25 cellular contexts compared by ENCODE assay signal in genomic region chr20:59565768-59566461, GRCh38. TPM values are rescaled to one million over a fixed set of nuclear protein-coding genes. Genes with fewer than 3 reads are reported as not detected.
"Had no signal": no experiment of that assay in that cellular context is flagged by ENCODE, and none has a peak within 500 bp of the region (broad histone marks: within the 10 kb centered on the region; RNA-seq: fewer than 3 reads in every experiment).

No MANE protein-coding gene starts in this region.

- H3K36me3 Mint-ChIP-seq: activated naive CD4-positive, alpha-beta T cell treated with anti-CD3 and anti-CD28 coated beads, Interleukin-2, amount 10 ng/mL, durations not matched to agents 7 days and 5 days; type B pancreatic cell had no signal

- H3K4me1 Mint-ChIP-seq: activated CD4-positive, alpha-beta T cell treated with anti-CD3 and anti-CD28 coated beads, Interleukin-2, amount 10 ng/mL, durations not matched to agents 7 days and 5 days; nephron progenitor cell had no signal

- H3K27ac ChIP-seq: colonic mucosa, dorsolateral prefrontal cortex, heart right ventricle, lower lobe of right lung, thoracic aorta had no signal

- H3K4me3 Mint-ChIP-seq: activated CD4-positive, alpha-beta T cell treated with anti-CD3 and anti-CD28 coated beads, Interleukin-2, amount 10 ng/mL, durations not matched to agents 7 days and 5 days; activated CD8-positive, alpha-beta T cell treated with anti-CD3 and anti-CD28 coated beads, Interleukin-2, amount 10 ng/mL, durations not matched to agents 7 days and 5 days; activated naive CD4-positive, alpha-beta T cell treated with anti-CD3 and anti-CD28 coated beads, Interleukin-2, amount 10 ng/mL, durations not matched to agents 7 days and 5 days; nephron progenitor cell; T-helper 1 cell treated with Interleukin-12 subunit alpha and Interleukin-12 subunit beta and Interleukin-4 antibody, amounts not matched to agents 30 μg/mL and 1 μg/mL, for 36 hours; type B pancreatic cell had no signal

- H3K27ac Mint-ChIP-seq: activated CD4-positive, alpha-beta T cell treated with anti-CD3 and anti-CD28 coated beads, Interleukin-2, amount 10 ng/mL, durations not matched to agents 7 days and 5 days; activated CD8-positive, alpha-beta T cell treated with anti-CD3 and anti-CD28 coated beads, Interleukin-2, amount 10 ng/mL, durations not matched to agents 7 days and 5 days; activated naive CD4-positive, alpha-beta T cell treated with anti-CD3 and anti-CD28 coated beads, Interleukin-2, amount 10 ng/mL, durations not matched to agents 7 days and 5 days; nephron progenitor cell; T-helper 1 cell treated with Interleukin-12 subunit alpha and Interleukin-12 subunit beta and Interleukin-4 antibody, amounts not matched to agents 30 μg/mL and 1 μg/mL, for 36 hours; type B pancreatic cell had no signal

- H3K27me3 ChIP-seq: colonic mucosa had no signal

- H3K4me3 ChIP-seq: colonic mucosa, dorsolateral prefrontal cortex, heart right ventricle, lower lobe of right lung, mucosa of descending colon, thoracic aorta had no signal

- H3K36me3 ChIP-seq: colonic mucosa, heart right ventricle, lower lobe of right lung, thoracic aorta had no signal

- DNase-seq: activated CD4-positive, alpha-beta T cell treated with anti-CD3 and anti-CD28 coated beads, Interleukin-2, amount 10 ng/mL, durations not matched to agents 7 days and 5 days; activated CD4-positive, CD25-positive, alpha-beta regulatory T cell; activated CD8-positive, alpha-beta T cell treated with anti-CD3 and anti-CD28 coated beads, Interleukin-2, amount 10 ng/mL, durations not matched to agents 7 days and 5 days; activated naive CD4-positive, alpha-beta T cell treated with anti-CD3 and anti-CD28 coated beads, Interleukin-2, amount 10 ng/mL, durations not matched to agents 7 days and 5 days; activated T-cell treated with anti-CD3 and anti-CD28 coated beads, Interleukin-2, amount 50 U/mL, for 1 hour; amygdala; colonic mucosa; heart right ventricle; lower lobe of right lung; mesendoderm; mucosa of descending colon; nephron progenitor cell; nucleus accumbens; stimulated activated CD4-positive, alpha-beta T cell treated with anti-CD3 and anti-CD28 coated beads, Interleukin-15, amount 100 ng/mL, for 24 hours; stimulated activated CD4-positive, alpha-beta T cell treated with anti-CD3 and anti-CD28 coated beads, Interleukin-4, amount 100 ng/mL, for 1 hour; stimulated activated naive CD4-positive, alpha-beta T cell treated with Interleukin-2 at 50 U/mL for 16 hours; T1000 had no signal

- ATAC-seq: activated CD8-positive, alpha-beta T cell treated with anti-CD3 and anti-CD28 coated beads, Interleukin-2, amount 10 ng/mL, durations not matched to agents 7 days and 5 days; heart right ventricle; left lobe of liver; lower lobe of right lung; mucosa of descending colon; sciatic nerve had no signal

- H3K9me3 ChIP-seq: colonic mucosa, heart right ventricle, lower lobe of right lung, mucosa of descending colon, thoracic aorta had no signal

- H3K4me1 ChIP-seq: colonic mucosa, heart right ventricle, lower lobe of right lung had no signal

- H3K9me3 Mint-ChIP-seq: activated CD4-positive, alpha-beta T cell treated with anti-CD3 and anti-CD28 coated beads, Interleukin-2, amount 10 ng/mL, durations not matched to agents 7 days and 5 days; activated naive CD4-positive, alpha-beta T cell treated with anti-CD3 and anti-CD28 coated beads, Interleukin-2, amount 10 ng/mL, durations not matched to agents 7 days and 5 days; T-helper 1 cell treated with Interleukin-12 subunit alpha and Interleukin-12 subunit beta and Interleukin-4 antibody, amounts not matched to agents 30 μg/mL and 1 μg/mL, for 36 hours; type B pancreatic cell had no signal

RNA-seq across cellular contexts. Expression of gene PHACTR3, which starts 38.4 kb away (rescaled TPM):
- total RNA-seq: activated CD4-positive, alpha-beta T cell treated with anti-CD3 and anti-CD28 coated beads, Interleukin-2, amount 10 ng/mL, durations not matched to agents 7 days and 5 days; activated CD8-positive, alpha-beta T cell treated with anti-CD3 and anti-CD28 coated beads, Interleukin-2, amount 10 ng/mL, durations not matched to agents 7 days and 5 days; fibroblast of villous mesenchyme; kidney epithelial cell; sciatic nerve; thoracic aorta had no signal
